ENCODE assay signal across 31 cellular contexts in genomic region chr3:156184156-156184555, GRCh38.
"Had no signal": no experiment of that assay in that cellular context is flagged by ENCODE, and none has a peak within 500 bp of the region (broad histone marks: within the 10 kb centered on the region; RNA-seq: fewer than 3 reads in every experiment).

No MANE protein-coding gene starts in this region.

- DNase-seq: activated effector memory CD4-positive, alpha-beta T cell treated with anti-CD3 and anti-CD28 coated beads, Interleukin-2, amount 50 U/mL, for 16 hours; activated effector memory CD4-positive, alpha-beta T cell treated with Interleukin-2 at 50 U/mL for 16 hours; activated gamma-delta T cell; activated gamma-delta T cell treated with Interleukin-2 at 50 U/mL for 16 hours; activated naive CD4-positive, alpha-beta T cell; activated naive CD4-positive, alpha-beta T cell treated with anti-CD3 and anti-CD28 coated beads for 36 hours; activated naive CD4-positive, alpha-beta T cell treated with anti-CD3 and anti-CD28 coated beads, Interleukin-2, amount 10 ng/mL, durations not matched to agents 7 days and 5 days; activated naive CD4-positive, alpha-beta T cell treated with anti-CD3 and anti-CD28 coated beads, Interleukin-2, amount 50 U/mL, for 16 hours; activated naive CD4-positive, alpha-beta T cell treated with Interleukin-2 at 50 U/mL for 16 hours; activated naive CD8-positive, alpha-beta T cell treated with anti-CD3 and anti-CD28 coated beads for 36 hours; activated naive CD8-positive, alpha-beta T cell treated with anti-CD3 and anti-CD28 coated beads, Interleukin-2, amount 10 ng/mL, durations not matched to agents 7 days and 5 days; activated naive CD8-positive, alpha-beta T cell treated with anti-CD3 and anti-CD28 coated beads, Interleukin-2, amount 50 U/mL, for 24 hours; activated T-cell treated with anti-CD3 and anti-CD28 coated beads for 4 hours; activated T-cell treated with anti-CD3 and anti-CD28 coated beads, Interleukin-2, amount 50 U/mL, for 1 hour; activated T-cell treated with anti-CD3 and anti-CD28 coated beads, Interleukin-2, amount 50 U/mL, for 24 hours; activated T-cell treated with anti-CD3 and anti-CD28 coated beads, Interleukin-2, amount 50 U/mL, for 4 hours; activated T-cell treated with anti-CD3 and anti-CD28 coated beads, Interleukin-2, amount 50 U/mL, for 48 hours; activated T-cell treated with anti-CD3 and anti-CD28 coated beads, Interleukin-2, amount 50 U/mL, for 72 hours; adrenal gland; amniotic stem cell; amygdala; anterior cingulate cortex; aorta; body of pancreas; brain microvascular endothelial cell; central memory CD4-positive, alpha-beta T cell; cerebellar nuclear complex had no signal

- ATAC-seq: activated naive CD4-positive, alpha-beta T cell treated with anti-CD3 and anti-CD28 coated beads, Interleukin-2, amount 50 U/mL, for 72 hours; activated naive CD8-positive, alpha-beta T cell treated with anti-CD3 and anti-CD28 coated beads, Interleukin-2, amount 50 U/mL, for 24 hours; activated T-cell treated with anti-CD3 and anti-CD28 coated beads, Interleukin-2, amount 50 U/mL, for 4 hours; activated T-cell treated with anti-CD3 and anti-CD28 coated beads, Interleukin-2, amount 50 U/mL, for 72 hours; activated T-helper 17 cell treated with anti-CD3 and anti-CD28 coated beads, Interleukin-2, amount 50 U/mL, for 72 hours; body of pancreas had no signal

- FAIRE-seq: astrocyte, bronchial epithelial cell had no signal
